8 cellular contexts compared by ENCODE assay signal in genomic region chr1:43389326-43390313, GRCh38. TPM values are rescaled to one million over a fixed set of nuclear protein-coding genes. Genes with fewer than 3 reads are reported as not detected.
A peak's percentile ranks its signal among the peaks of the same experiment; 100 is the strongest.
DNase-seq lines count a peak whose midpoint lies in the region; ATAC-seq, FAIRE-seq and TF ChIP-seq lines count a peak whose summit lies in the region.

Gene MED8, minus strand, starts transcription at chr1:43389800. Its CDS starts 36 bp downstream, at chr1:43389764.
Gene SZT2, plus strand, starts transcription at chr1:43389899. Its CDS starts 70 bp downstream, at chr1:43389969.

- in situ Hi-C loops in astrocyte of the cerebellum (cut with HindIII; ENCODE audit: low sequenced_read_pairs) = loop anchor here (25.0 kb wide), 1 partner anchor 152 kb away; no protein-coding TSS in a partner anchor

- ATAC-seq in HG02981 (IDR thresholded peaks at IDR 0.05; ENCODE audit: unreplicated experiment) = peak; percentile 95

- H3K9me3 ChIP-seq in vagina = no peaks in the 10 kb centered on the region

- TF ChIP-seq POLR2A in vagina (IDR thresholded peaks at IDR 0.05) = peak in 1 of 2 donors; percentile 61

- intact Hi-C loops in vagina (cut with DNase I) = no loop called here

- H3K36me3 ChIP-seq in rectal smooth muscle tissue (ENCODE audit: control insufficient read depth, insufficient read depth, low read length) (peaks cover 19% of the 10 kb centered on the region), vagina (peaks cover 0 to 24% of the 10 kb centered on the region in 2 donors)

- H3K4me3 ChIP-seq in astrocyte of the cerebellum (ENCODE audit: low read depth, low read length) = peak within 1 kb of the TSS; percentile 92
- peak within 1 kb of the TSS; percentile 80 for H3K4me3 ChIP-seq in rectal smooth muscle tissue (ENCODE audit: low read length)
- H3K4me3 ChIP-seq in vagina = peak within 1 kb of the TSS; percentile 82 to 89

- no peak for TF ChIP-seq CTCF in astrocyte of the cerebellum (IDR thresholded peaks at IDR 0.05; ENCODE audit: low read depth, low read length, missing control alignments)
- TF ChIP-seq CTCF in vagina (IDR thresholded peaks at IDR 0.05) = no peak

- DNase-seq in GM18507 (ENCODE audit: extremely low spot score, insufficient read length, low read depth) (peak; percentile 89), NCI-H2081 (lab: John Stamatoyannopoulos, UW) (peak; percentile 88 to 95), T-helper 9 cell (peak; percentile 87), astrocyte of the cerebellum (ENCODE audit: low read depth) (peak; percentile 68), hepatic stellate cell (ENCODE audit: low spot score) (peak; percentile 97), vagina (ENCODE audit: extremely low spot score in 2 of 2) (peak; percentile 96 to 98)

- FAIRE-seq in GM18507 (lab: Jason Lieb, UNC) = peak; percentile 96

- peaks cover 13% of the 10 kb centered on the region for H3K4me1 ChIP-seq in rectal smooth muscle tissue (ENCODE audit: control insufficient read depth, insufficient read depth, low read length)
- H3K4me1 ChIP-seq in vagina = peaks cover 33% of the 10 kb centered on the region

- no peaks in the 10 kb centered on the region for H3K27me3 ChIP-seq in rectal smooth muscle tissue (ENCODE audit: control insufficient read depth, insufficient read depth, low read length)
- no peaks in the 10 kb centered on the region for H3K27me3 ChIP-seq in vagina

- H3K27ac ChIP-seq in rectal smooth muscle tissue (ENCODE audit: low read depth, low read length) (peak within 1 kb of the TSS; percentile 73), vagina (peak within 1 kb of the TSS; percentile 65)

- H3K9ac ChIP-seq in rectal smooth muscle tissue (ENCODE audit: low read length) = peak within 1 kb of the TSS; percentile 94

RNA-seq across cellular contexts. Expression of gene MED8, which starts in this region (rescaled TPM):
- total RNA-seq in vagina = 33.6 TPM

RNA-seq across cellular contexts. Expression of gene SZT2, which starts in this region (rescaled TPM):
- total RNA-seq in vagina = 42.5 TPM

Comparison
In these comparisons a context has a peak if more than half of its experiments do, and no peak if none do; other contexts are left out.
1. Peak in every context shown above with its lines: DNase-seq, ATAC-seq, H3K4me3 ChIP-seq and H3K27ac ChIP-seq.